ENCODE assay signal across 1 cellular context in the genomic region with DNA sequence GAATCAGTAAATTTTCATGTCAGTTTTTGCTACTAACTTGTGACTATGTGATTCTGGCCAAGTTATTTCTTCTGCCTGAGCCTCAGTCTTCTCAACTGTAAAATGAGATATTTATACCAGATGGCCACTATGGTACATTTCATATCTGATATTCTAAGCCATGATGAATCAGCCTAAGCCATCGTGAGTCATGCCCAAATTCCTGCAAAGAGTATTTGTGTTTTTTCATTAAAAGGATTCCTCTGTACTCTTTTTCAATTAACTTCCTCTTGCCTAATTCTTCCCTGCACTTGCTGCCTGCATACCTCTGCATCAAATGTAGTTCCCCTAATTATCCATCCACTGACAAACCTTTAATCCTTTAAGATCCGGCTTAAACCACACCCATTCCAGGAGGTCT.
TF ChIP-seq lines count a peak whose summit lies in the region.

No MANE protein-coding gene starts in this region.

TF ChIP-seq in GM23338, 12 proteins besides CTCF, POLR2A, EP300 and RAD21 (continued from another document):
- TF ChIP-seq, protein P1, sequence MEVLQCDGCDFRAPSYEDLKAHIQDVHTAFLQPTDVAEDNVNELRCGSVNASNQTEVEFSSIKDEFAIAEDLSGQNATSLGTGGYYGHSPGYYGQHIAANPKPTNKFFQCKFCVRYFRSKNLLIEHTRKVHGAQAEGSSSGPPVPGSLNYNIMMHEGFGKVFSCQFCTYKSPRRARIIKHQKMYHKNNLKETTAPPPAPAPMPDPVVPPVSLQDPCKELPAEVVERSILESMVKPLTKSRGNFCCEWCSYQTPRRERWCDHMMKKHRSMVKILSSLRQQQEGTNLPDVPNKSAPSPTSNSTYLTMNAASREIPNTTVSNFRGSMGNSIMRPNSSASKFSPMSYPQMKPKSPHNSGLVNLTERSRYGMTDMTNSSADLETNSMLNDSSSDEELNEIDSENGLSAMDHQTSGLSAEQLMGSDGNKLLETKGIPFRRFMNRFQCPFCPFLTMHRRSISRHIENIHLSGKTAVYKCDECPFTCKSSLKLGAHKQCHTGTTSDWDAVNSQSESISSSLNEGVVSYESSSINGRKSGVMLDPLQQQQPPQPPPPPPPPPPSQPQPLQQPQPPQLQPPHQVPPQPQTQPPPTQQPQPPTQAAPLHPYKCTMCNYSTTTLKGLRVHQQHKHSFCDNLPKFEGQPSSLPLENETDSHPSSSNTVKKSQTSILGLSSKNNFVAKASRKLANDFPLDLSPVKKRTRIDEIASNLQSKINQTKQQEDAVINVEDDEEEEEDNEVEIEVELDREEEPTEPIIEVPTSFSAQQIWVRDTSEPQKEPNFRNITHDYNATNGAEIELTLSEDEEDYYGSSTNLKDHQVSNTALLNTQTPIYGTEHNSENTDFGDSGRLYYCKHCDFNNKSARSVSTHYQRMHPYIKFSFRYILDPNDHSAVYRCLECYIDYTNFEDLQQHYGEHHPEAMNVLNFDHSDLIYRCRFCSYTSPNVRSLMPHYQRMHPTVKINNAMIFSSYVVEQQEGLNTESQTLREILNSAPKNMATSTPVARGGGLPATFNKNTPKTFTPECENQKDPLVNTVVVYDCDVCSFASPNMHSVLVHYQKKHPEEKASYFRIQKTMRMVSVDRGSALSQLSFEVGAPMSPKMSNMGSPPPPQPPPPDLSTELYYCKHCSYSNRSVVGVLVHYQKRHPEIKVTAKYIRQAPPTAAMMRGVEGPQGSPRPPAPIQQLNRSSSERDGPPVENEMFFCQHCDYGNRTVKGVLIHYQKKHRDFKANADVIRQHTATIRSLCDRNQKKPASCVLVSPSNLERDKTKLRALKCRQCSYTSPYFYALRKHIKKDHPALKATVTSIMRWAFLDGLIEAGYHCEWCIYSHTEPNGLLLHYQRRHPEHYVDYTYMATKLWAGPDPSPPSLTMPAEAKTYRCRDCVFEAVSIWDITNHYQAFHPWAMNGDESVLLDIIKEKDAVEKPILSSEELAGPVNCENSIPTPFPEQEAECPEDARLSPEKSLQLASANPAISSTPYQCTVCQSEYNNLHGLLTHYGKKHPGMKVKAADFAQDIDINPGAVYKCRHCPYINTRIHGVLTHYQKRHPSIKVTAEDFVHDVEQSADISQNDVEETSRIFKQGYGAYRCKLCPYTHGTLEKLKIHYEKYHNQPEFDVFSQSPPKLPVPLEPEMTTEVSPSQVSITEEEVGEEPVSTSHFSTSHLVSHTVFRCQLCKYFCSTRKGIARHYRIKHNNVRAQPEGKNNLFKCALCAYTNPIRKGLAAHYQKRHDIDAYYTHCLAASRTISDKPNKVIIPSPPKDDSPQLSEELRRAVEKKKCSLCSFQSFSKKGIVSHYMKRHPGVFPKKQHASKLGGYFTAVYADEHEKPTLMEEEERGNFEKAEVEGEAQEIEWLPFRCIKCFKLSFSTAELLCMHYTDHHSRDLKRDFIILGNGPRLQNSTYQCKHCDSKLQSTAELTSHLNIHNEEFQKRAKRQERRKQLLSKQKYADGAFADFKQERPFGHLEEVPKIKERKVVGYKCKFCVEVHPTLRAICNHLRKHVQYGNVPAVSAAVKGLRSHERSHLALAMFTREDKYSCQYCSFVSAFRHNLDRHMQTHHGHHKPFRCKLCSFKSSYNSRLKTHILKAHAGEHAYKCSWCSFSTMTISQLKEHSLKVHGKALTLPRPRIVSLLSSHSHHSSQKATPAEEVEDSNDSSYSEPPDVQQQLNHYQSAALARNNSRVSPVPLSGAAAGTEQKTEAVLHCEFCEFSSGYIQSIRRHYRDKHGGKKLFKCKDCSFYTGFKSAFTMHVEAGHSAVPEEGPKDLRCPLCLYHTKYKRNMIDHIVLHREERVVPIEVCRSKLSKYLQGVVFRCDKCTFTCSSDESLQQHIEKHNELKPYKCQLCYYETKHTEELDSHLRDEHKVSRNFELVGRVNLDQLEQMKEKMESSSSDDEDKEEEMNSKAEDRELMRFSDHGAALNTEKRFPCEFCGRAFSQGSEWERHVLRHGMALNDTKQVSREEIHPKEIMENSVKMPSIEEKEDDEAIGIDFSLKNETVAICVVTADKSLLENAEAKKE (CRISPR knock-in tag; IDR thresholded peaks at IDR 0.05) = no peak
- no peak for TF ChIP-seq ZNF114 (CRISPR knock-in tag; IDR thresholded peaks at IDR 0.05)
